15 cellular contexts compared by ENCODE assay signal in genomic region chr10:61391281-61391680, GRCh38.
DNase-seq lines count a peak whose midpoint lies in the region; ATAC-seq and TF ChIP-seq lines count a peak whose summit lies in the region.
"Had no signal": no experiment of that assay in that cellular context is flagged by ENCODE, and none has a peak within 500 bp of the region (broad histone marks: within the 10 kb centered on the region; RNA-seq: fewer than 3 reads in every experiment).

No MANE protein-coding gene starts in this region.

- no peak overlapping the region for H3K27ac ChIP-seq in smooth muscle cell (ENCODE audit: low read depth)
- H3K27ac ChIP-seq: 22Rv1, stomach had no signal

- TF ChIP-seq CTCF in natural killer cell (IDR thresholded peaks at IDR 0.05) = no peak
- TF ChIP-seq CTCF in smooth muscle cell (IDR thresholded peaks at IDR 0.05; ENCODE audit: borderline replicate concordance, insufficient read depth, poor library complexity, severe bottlenecking) = no peak

- WGBS in smooth muscle cell (ENCODE audit: low lambda C conversion rate) = 54% methylated on average over 3 of the region's 3 CpGs

- intact Hi-C loops in natural killer cell (cut with micrococcal nuclease) = no loop called here

- H3K9me3 Mint-ChIP-seq in natural killer cell treated with Interleukin-12 subunit alpha and Interleukin-12 subunit beta and Interleukin-15 and Interleukin-18, amount 100 ng/mL, for 72 hours = no peaks in the 10 kb centered on the region
- H3K9me3 Mint-ChIP-seq in natural killer cell = peaks cover 0 to 3% of the 10 kb centered on the region in 2 donors
- H3K9me3 Mint-ChIP-seq: activated naive CD4-positive, alpha-beta T cell treated with anti-CD3 and anti-CD28 coated beads, Interleukin-2, amount 10 ng/mL, durations not matched to agents 7 days and 5 days had no signal

- no peaks in the 10 kb centered on the region for H3K27me3 ChIP-seq in smooth muscle cell (ENCODE audit: low read depth)
- H3K27me3 ChIP-seq: stomach had no signal

- H3K4me1 Mint-ChIP-seq in natural killer cell treated with Interleukin-12 subunit alpha and Interleukin-12 subunit beta and Interleukin-15 and Interleukin-18, amount 100 ng/mL, for 72 hours (ENCODE audit: low read depth in 2 of 2) = peaks cover 0 to 5% of the 10 kb centered on the region in 2 donors
- peaks cover 4 to 5% of the 10 kb centered on the region in 2 donors for H3K4me1 Mint-ChIP-seq in natural killer cell
- H3K4me1 Mint-ChIP-seq: activated naive CD4-positive, alpha-beta T cell treated with anti-CD3 and anti-CD28 coated beads, Interleukin-2, amount 10 ng/mL, durations not matched to agents 7 days and 5 days had no signal

- ATAC-seq in natural killer cell treated with Interleukin-12 subunit alpha and Interleukin-12 subunit beta and Interleukin-15 and Interleukin-18, amount 100 ng/mL, for 72 hours = peak in 1 of 2 donors; percentile 52
- ATAC-seq in natural killer cell (no peak), HG02610 (IDR thresholded peaks at IDR 0.05; ENCODE audit: unreplicated experiment) (peak; percentile 53), HG03280 (IDR thresholded peaks at IDR 0.05; ENCODE audit: unreplicated experiment) (peak; percentile 15), esophagus mucosa (no peak)
- ATAC-seq: PC-3 had no signal

- H3K9me3 ChIP-seq in smooth muscle cell (replicated peaks; ENCODE audit: low read depth) = no peaks in the 10 kb centered on the region
- H3K9me3 ChIP-seq: stomach had no signal

- H3K27ac Mint-ChIP-seq in natural killer cell treated with Interleukin-12 subunit alpha and Interleukin-12 subunit beta and Interleukin-15 and Interleukin-18, amount 100 ng/mL, for 72 hours = no peak overlapping the region
- no peak overlapping the region for H3K27ac Mint-ChIP-seq in natural killer cell
- H3K27ac Mint-ChIP-seq: activated CD4-positive, alpha-beta memory T cell treated with anti-CD3 and anti-CD28 coated beads for 36 hours; activated naive CD4-positive, alpha-beta T cell treated with anti-CD3 and anti-CD28 coated beads, Interleukin-2, amount 10 ng/mL, durations not matched to agents 7 days and 5 days; T-helper 1 cell treated with Interleukin-12 subunit alpha and Interleukin-12 subunit beta and Interleukin-4 antibody, amounts not matched to agents 30 μg/mL and 1 μg/mL, for 36 hours had no signal

- H3K4me3 Mint-ChIP-seq in natural killer cell treated with Interleukin-12 subunit alpha and Interleukin-12 subunit beta and Interleukin-15 and Interleukin-18, amount 100 ng/mL, for 72 hours = peak overlapping the region; percentile 2
- no peak overlapping the region for H3K4me3 Mint-ChIP-seq in natural killer cell
- H3K4me3 Mint-ChIP-seq: activated CD4-positive, alpha-beta memory T cell treated with anti-CD3 and anti-CD28 coated beads for 36 hours; activated naive CD4-positive, alpha-beta T cell treated with anti-CD3 and anti-CD28 coated beads, Interleukin-2, amount 10 ng/mL, durations not matched to agents 7 days and 5 days; T-helper 1 cell treated with Interleukin-12 subunit alpha and Interleukin-12 subunit beta and Interleukin-4 antibody, amounts not matched to agents 30 μg/mL and 1 μg/mL, for 36 hours had no signal

- no peak for DNase-seq in natural killer cell treated with Interleukin-12 subunit alpha and Interleukin-12 subunit beta and Interleukin-15 and Interleukin-18, amount 100 ng/mL, for 72 hours (ENCODE audit: low spot score)
- DNase-seq in natural killer cell (no peak), T1000 (lab: John Stamatoyannopoulos, UW) (no peak), NCI-H82 (lab: John Stamatoyannopoulos, UW) (no peak), smooth muscle cell (lab: John Stamatoyannopoulos, UW; ENCODE audit: unreplicated experiment) (no peak)
- DNase-seq: activated CD4-positive, alpha-beta memory T cell treated with anti-CD3 and anti-CD28 coated beads for 36 hours; activated naive CD4-positive, alpha-beta T cell treated with anti-CD3 and anti-CD28 coated beads, Interleukin-2, amount 10 ng/mL, durations not matched to agents 7 days and 5 days; NCI-H345; PC-3; stomach had no signal

- H3K4me1 ChIP-seq in smooth muscle cell (ENCODE audit: low read depth) = no peaks in the 10 kb centered on the region
- H3K4me1 ChIP-seq: stomach had no signal

- H3K4me3 ChIP-seq in smooth muscle cell = no peak overlapping the region
- H3K4me3 ChIP-seq: stomach had no signal

- H3K27me3 Mint-ChIP-seq in natural killer cell treated with Interleukin-12 subunit alpha and Interleukin-12 subunit beta and Interleukin-15 and Interleukin-18, amount 100 ng/mL, for 72 hours = peaks cover 3 to 16% of the 10 kb centered on the region in 2 donors
- H3K27me3 Mint-ChIP-seq in natural killer cell (ENCODE audit: low read depth in 2 of 2) = peaks cover 0 to 3% of the 10 kb centered on the region in 2 donors
- H3K27me3 Mint-ChIP-seq: activated naive CD4-positive, alpha-beta T cell treated with anti-CD3 and anti-CD28 coated beads, Interleukin-2, amount 10 ng/mL, durations not matched to agents 7 days and 5 days had no signal

- H3K79me2 ChIP-seq in smooth muscle cell (ENCODE audit: low read depth) = no peaks in the 10 kb centered on the region

- no peak overlapping the region for H3K9ac ChIP-seq in smooth muscle cell (ENCODE audit: low read depth)

- no peak overlapping the region for H2AFZ ChIP-seq in smooth muscle cell (ENCODE audit: low read depth)

- H3F3A ChIP-seq in smooth muscle cell (ENCODE audit: low read depth) = no peaks in the 10 kb centered on the region

- H3K36me3 ChIP-seq in smooth muscle cell (ENCODE audit: low read depth) = no peaks in the 10 kb centered on the region
- H3K36me3 ChIP-seq: stomach had no signal

- no peaks in the 10 kb centered on the region for H4K20me1 ChIP-seq in smooth muscle cell (ENCODE audit: low read depth)

- H3K36me3 Mint-ChIP-seq in natural killer cell treated with Interleukin-12 subunit alpha and Interleukin-12 subunit beta and Interleukin-15 and Interleukin-18, amount 100 ng/mL, for 72 hours = no peaks in the 10 kb centered on the region
- H3K36me3 Mint-ChIP-seq in natural killer cell = no peaks in the 10 kb centered on the region
- H3K36me3 Mint-ChIP-seq: activated CD4-positive, alpha-beta memory T cell treated with anti-CD3 and anti-CD28 coated beads for 36 hours; activated naive CD4-positive, alpha-beta T cell treated with anti-CD3 and anti-CD28 coated beads, Interleukin-2, amount 10 ng/mL, durations not matched to agents 7 days and 5 days had no signal

- H3K4me2 ChIP-seq in smooth muscle cell = no peak overlapping the region

Comparison
In these comparisons a context has a peak if more than half of its experiments do, and no peak if none do; other contexts are left out.
1. ATAC-seq: peak in HG02610 (single experiment) and HG03280 (single experiment); none in natural killer cell (0 of 3) and esophagus mucosa (single experiment).